ENCODE assay signal across 22 cellular contexts in the genomic region with DNA sequence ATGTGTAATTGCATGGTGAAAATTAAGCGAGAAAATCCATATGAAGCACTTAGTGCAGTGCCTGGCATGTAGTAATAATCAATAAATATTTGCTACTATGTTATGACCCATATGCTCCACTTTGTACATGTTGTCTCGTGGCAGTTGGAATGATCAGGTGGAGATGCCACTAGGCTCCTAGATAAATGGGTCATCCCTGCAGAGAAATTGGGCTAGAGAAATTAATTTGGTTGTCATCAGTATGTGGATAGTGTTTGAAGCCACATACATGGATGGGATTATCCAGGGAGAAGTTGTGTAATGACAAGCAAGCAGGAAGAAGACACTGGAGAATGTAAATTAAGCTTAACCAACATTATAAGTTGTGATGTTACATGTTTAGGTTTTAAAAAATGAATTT.
"Had no signal": no experiment of that assay in that cellular context is flagged by ENCODE, and none has a peak within 500 bp of the region (broad histone marks: within the 10 kb centered on the region; RNA-seq: fewer than 3 reads in every experiment).

No MANE protein-coding gene starts in this region.

- DNase-seq: stimulated activated CD4-positive, alpha-beta T cell treated with anti-CD3 and anti-CD28 coated beads, Interleukin-2, amount 100 ng/mL, for 48 hours; stimulated activated CD4-positive, alpha-beta T cell treated with anti-CD3 and anti-CD28 coated beads, Interleukin-4, amount 100 ng/mL, for 1 hour; stimulated activated CD4-positive, alpha-beta T cell treated with anti-CD3 and anti-CD28 coated beads, Interleukin-4, amount 100 ng/mL, for 24 hours; stimulated activated CD4-positive, alpha-beta T cell treated with anti-CD3 and anti-CD28 coated beads, Interleukin-4, amount 100 ng/mL, for 4 hours; stimulated activated CD8-positive, alpha-beta memory T cell treated with anti-CD3 and anti-CD28 coated beads, Interleukin-4, amount 100 ng/mL, for 48 hours; stimulated activated naive B cell treated with anti-CD40 and anti-IgM and Interleukin-4, amounts not matched to agents 10 μg/mL and 1 μg/mL and 100 μg/mL, for 72 hours; stimulated activated naive CD4-positive, alpha-beta T cell; stimulated activated naive CD4-positive, alpha-beta T cell treated with Interleukin-2 at 50 U/mL for 16 hours; stimulated activated naive CD8-positive, alpha-beta T cell treated with anti-CD3 and anti-CD28 coated beads, Interleukin-15, amount 100 ng/mL, for 72 hours; stimulated activated naive CD8-positive, alpha-beta T cell treated with anti-CD3 and anti-CD28 coated beads, Interleukin-15, Interleukin-2, amounts not matched to agents 100 U/mL and 50 U/mL, for 24 hours; stomach; substantia nigra; testis; thyroid gland; tibial artery; transverse colon; trophoblast cell; upper lobe of left lung; upper lobe of right lung; uterus had no signal

- ATAC-seq: stimulated activated effector memory CD8-positive, alpha-beta T cell treated with anti-CD3 and anti-CD28 coated beads, Interleukin-12 subunit alpha, Interleukin-12 subunit beta, amount 100 ng/mL, for 72 hours; stimulated activated memory B cell treated with anti-CD40 and anti-IgM and Interleukin-4, amounts not matched to agents 10 μg/mL and 1 μg/mL and 100 μg/mL, for 72 hours; stimulated activated naive B cell treated with anti-CD40 and anti-IgM and Interleukin-4, amounts not matched to agents 10 μg/mL and 1 μg/mL and 100 μg/mL, for 72 hours; stimulated activated naive CD8-positive, alpha-beta T cell treated with anti-CD3 and anti-CD28 coated beads, Interleukin-15, amount 100 ng/mL, for 72 hours; stimulated activated naive CD8-positive, alpha-beta T cell treated with anti-CD3 and anti-CD28 coated beads, Interleukin-15, Interleukin-2, amounts not matched to agents 100 U/mL and 50 U/mL, for 24 hours; upper lobe of right lung had no signal
